15 cellular contexts compared by ENCODE assay signal in the genomic region with DNA sequence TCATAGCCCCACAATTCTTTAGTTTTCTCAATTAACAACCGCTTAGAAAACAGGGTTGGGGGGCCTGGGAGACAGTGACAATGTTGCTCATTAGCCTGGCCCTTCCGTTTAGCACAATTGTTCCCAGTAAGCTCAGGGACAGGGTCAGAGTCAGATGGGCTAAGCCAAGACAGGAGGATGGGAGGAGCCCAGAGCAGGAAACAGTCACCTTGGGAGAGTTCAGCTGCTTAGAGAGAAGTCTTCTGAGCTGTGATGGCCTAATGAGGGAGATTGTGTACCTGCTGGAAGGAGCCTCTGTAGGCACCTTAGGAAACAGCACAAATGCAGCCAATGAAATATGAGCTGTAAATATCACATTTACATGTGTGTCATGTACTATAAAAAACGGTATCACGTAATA. TPM values are rescaled to one million over a fixed set of nuclear protein-coding genes. Genes with fewer than 3 reads are reported as not detected.
DNase-seq lines count a peak whose midpoint lies in the region; ATAC-seq and TF ChIP-seq lines count a peak whose summit lies in the region.
"Had no signal": no experiment of that assay in that cellular context is flagged by ENCODE, and none has a peak within 500 bp of the region (broad histone marks: within the 10 kb centered on the region; RNA-seq: fewer than 3 reads in every experiment).

No MANE protein-coding gene starts in this region.

- H3K4me3 Mint-ChIP-seq in activated CD4-positive, alpha-beta T cell treated with anti-CD3 and anti-CD28 coated beads for 36 hours, result peak overlapping the region; percentile 22
- H3K4me3 Mint-ChIP-seq in endothelial cell (ENCODE audit: unreplicated experiment), result peak overlapping the region; percentile 44
- H3K4me3 Mint-ChIP-seq in Caco-2 (ENCODE audit: unreplicated experiment), result no peak overlapping the region
- H3K4me3 Mint-ChIP-seq: CD8-positive, alpha-beta memory T cell; natural killer cell treated with Interleukin-12 subunit alpha and Interleukin-12 subunit beta and Interleukin-15 and Interleukin-18, amount 100 ng/mL, for 72 hours had no signal

- H3K9me3 Mint-ChIP-seq in activated CD4-positive, alpha-beta T cell treated with anti-CD3 and anti-CD28 coated beads for 36 hours (ENCODE audit: low read depth), result no peaks in the 10 kb centered on the region
- H3K9me3 Mint-ChIP-seq in endothelial cell (ENCODE audit: unreplicated experiment), result no peaks in the 10 kb centered on the region
- peaks cover 38% of the 10 kb centered on the region for H3K9me3 Mint-ChIP-seq in Caco-2 (ENCODE audit: unreplicated experiment)
- H3K9me3 Mint-ChIP-seq: CD8-positive, alpha-beta memory T cell; natural killer cell treated with Interleukin-12 subunit alpha and Interleukin-12 subunit beta and Interleukin-15 and Interleukin-18, amount 100 ng/mL, for 72 hours had no signal

- H3K9me3 ChIP-seq in WERI-Rb-1 (ENCODE audit: severe bottlenecking), result no peaks in the 10 kb centered on the region
- no peaks in the 10 kb centered on the region for H3K9me3 ChIP-seq in parathyroid adenoma (ENCODE audit: control insufficient read depth, low read length)
- H3K9me3 ChIP-seq in Caco-2, result peaks cover 20% of the 10 kb centered on the region

- H3K27me3 ChIP-seq in WERI-Rb-1 (ENCODE audit: insufficient read depth, low read depth, severe bottlenecking), result no peaks in the 10 kb centered on the region
- H3K27me3 ChIP-seq in parathyroid adenoma (ENCODE audit: control insufficient read depth, insufficient read depth, low read length), result no peaks in the 10 kb centered on the region
- H3K27me3 ChIP-seq in Caco-2 (replicated peaks; ENCODE audit: control insufficient read depth, insufficient read depth, low read length), result no peaks in the 10 kb centered on the region

- no peak overlapping the region for H3K4me3 ChIP-seq in WERI-Rb-1 (ENCODE audit: low read depth, low read length)
- no peak overlapping the region for H3K4me3 ChIP-seq in parathyroid adenoma (ENCODE audit: low read depth, low read length)
- H3K4me3 ChIP-seq in Caco-2 (ENCODE audit: low read depth, low read length), result no peak overlapping the region

- no peak for TF ChIP-seq CTCF in WERI-Rb-1 (IDR thresholded peaks at IDR 0.05; ENCODE audit: low read depth, low read length)
- TF ChIP-seq CTCF in endothelial cell (IDR thresholded peaks at IDR 0.05; ENCODE audit: unreplicated experiment), result no peak
- TF ChIP-seq CTCF in parathyroid adenoma (IDR thresholded peaks at IDR 0.05), result no peak
- TF ChIP-seq CTCF in Caco-2 (IDR thresholded peaks at IDR 0.05; ENCODE audit: insufficient read depth in 1 of 2, low read depth in 1 of 2, low read length in 1 of 2, severe bottlenecking in 1 of 2, unreplicated experiment in 1 of 2), result no peak

- intact Hi-C loops in activated CD4-positive, alpha-beta T cell treated with anti-CD3 and anti-CD28 coated beads for 36 hours (cut with DNase I, micrococcal nuclease), result loop anchor here in 1 of 2 experiments (5.0 kb wide), 1 partner anchor 202 kb away; no protein-coding TSS in a partner anchor
- intact Hi-C loops in Caco-2 (cut with micrococcal nuclease; ENCODE audit: unreplicated experiment), result no loop called here

- peaks cover 41% of the 10 kb centered on the region for H3K4me1 ChIP-seq in parathyroid adenoma
- H3K4me1 ChIP-seq in Caco-2, result peaks cover 56% of the 10 kb centered on the region

- H3K36me3 ChIP-seq in WERI-Rb-1 (no peaks in the 10 kb centered on the region), parathyroid adenoma (ENCODE audit: control insufficient read depth, insufficient read depth, low read length) (no peaks in the 10 kb centered on the region), Caco-2 (ENCODE audit: control insufficient read depth, insufficient read depth, low read length) (no peaks in the 10 kb centered on the region)

- CTCF ChIA-PET in activated CD4-positive, alpha-beta T cell treated with anti-CD3 and anti-CD28 coated beads for 36 hours (lab: Charles Lee), result interaction anchor here (0.8 kb wide), 1 partner anchor 17 kb away, joined by 4 read pairs; no protein-coding TSS in a partner anchor
- CTCF ChIA-PET in Caco-2 (lab: Charles Lee), result no interaction called here

- no peak overlapping the region for H3K27ac Mint-ChIP-seq in activated CD4-positive, alpha-beta T cell treated with anti-CD3 and anti-CD28 coated beads for 36 hours
- H3K27ac Mint-ChIP-seq in endothelial cell (ENCODE audit: unreplicated experiment), result no peak overlapping the region
- H3K27ac Mint-ChIP-seq in Caco-2 (ENCODE audit: unreplicated experiment), result no peak overlapping the region
- H3K27ac Mint-ChIP-seq: CD8-positive, alpha-beta memory T cell; natural killer cell treated with Interleukin-12 subunit alpha and Interleukin-12 subunit beta and Interleukin-15 and Interleukin-18, amount 100 ng/mL, for 72 hours had no signal

- H3K79me2 ChIP-seq in parathyroid adenoma, result no peaks in the 10 kb centered on the region

- POLR2A ChIA-PET in activated CD4-positive, alpha-beta T cell treated with anti-CD3 and anti-CD28 coated beads for 36 hours (lab: Charles Lee), result interaction anchor here (0.6 kb wide), 1 partner anchor 62 kb away, joined by 3 read pairs; no protein-coding TSS in a partner anchor
- POLR2A ChIA-PET in Caco-2 (lab: Charles Lee), result no interaction called here

- H3K36me3 Mint-ChIP-seq in activated CD4-positive, alpha-beta T cell treated with anti-CD3 and anti-CD28 coated beads for 36 hours (ENCODE audit: low read depth), result no peaks in the 10 kb centered on the region
- H3K36me3 Mint-ChIP-seq in endothelial cell (ENCODE audit: low read depth, unreplicated experiment), result no peaks in the 10 kb centered on the region
- H3K36me3 Mint-ChIP-seq in Caco-2 (ENCODE audit: insufficient read depth, unreplicated experiment), result peaks cover 27% of the 10 kb centered on the region
- H3K36me3 Mint-ChIP-seq: CD8-positive, alpha-beta memory T cell; natural killer cell treated with Interleukin-12 subunit alpha and Interleukin-12 subunit beta and Interleukin-15 and Interleukin-18, amount 100 ng/mL, for 72 hours had no signal

- no peak for DNase-seq in activated CD4-positive, alpha-beta T cell treated with anti-CD3 and anti-CD28 coated beads for 36 hours
- no peak for DNase-seq in activated CD4-positive, alpha-beta T cell treated with anti-CD3 and anti-CD28 coated beads for 1 hour
- DNase-seq in WERI-Rb-1 (peak; percentile 66), endothelial cell (ENCODE audit: low spot score) (no peak), NCI-H1105 (lab: John Stamatoyannopoulos, UW) (no peak), Caco-2 (no peak)
- DNase-seq in stimulated activated CD4-positive, alpha-beta T cell treated with anti-CD3 and anti-CD28 coated beads, Interleukin-4, amount 100 ng/mL, for 4 hours, result no peak
- DNase-seq: CD8-positive, alpha-beta memory T cell; SIG-M5; stimulated activated naive CD4-positive, alpha-beta T cell had no signal

- no peak overlapping the region for H3K4me2 ChIP-seq in parathyroid adenoma (ENCODE audit: low read length)

- BruUV-seq in Caco-2 (replicated peaks; lab: Mats Ljungman, UMichigan), result no TSS peak

- no peak for ATAC-seq in activated CD4-positive, alpha-beta T cell treated with anti-CD3 and anti-CD28 coated beads for 36 hours
- ATAC-seq: left cardiac atrium; natural killer cell treated with Interleukin-12 subunit alpha and Interleukin-12 subunit beta and Interleukin-15 and Interleukin-18, amount 100 ng/mL, for 72 hours had no signal

- H3K27me3 Mint-ChIP-seq in activated CD4-positive, alpha-beta T cell treated with anti-CD3 and anti-CD28 coated beads for 36 hours, result peaks cover 17% of the 10 kb centered on the region
- peaks cover 2% of the 10 kb centered on the region for H3K27me3 Mint-ChIP-seq in endothelial cell (ENCODE audit: unreplicated experiment)
- no peaks in the 10 kb centered on the region for H3K27me3 Mint-ChIP-seq in Caco-2 (ENCODE audit: insufficient read depth, unreplicated experiment)

- peak overlapping the region; percentile 89 for H2AFZ ChIP-seq in parathyroid adenoma

- peaks cover 13% of the 10 kb centered on the region for H3K4me1 Mint-ChIP-seq in activated CD4-positive, alpha-beta T cell treated with anti-CD3 and anti-CD28 coated beads for 36 hours
- H3K4me1 Mint-ChIP-seq in endothelial cell (ENCODE audit: unreplicated experiment) (peaks cover 13% of the 10 kb centered on the region), Caco-2 (ENCODE audit: low read depth, unreplicated experiment) (peaks cover 61% of the 10 kb centered on the region)

- H3K9ac ChIP-seq in parathyroid adenoma, result no peak overlapping the region

- H3K27ac ChIP-seq in WERI-Rb-1, result peak overlapping the region; percentile 50; the same call in 1 of the 2 replicates
- peak overlapping the region; percentile 93 for H3K27ac ChIP-seq in parathyroid adenoma

RNA-seq across cellular contexts. Expression of a gene that starts 35.9 kb away (rescaled TPM):
- total RNA-seq in activated CD4-positive, alpha-beta T cell treated with anti-CD3 and anti-CD28 coated beads for 36 hours, result not detected
- total RNA-seq in endothelial cell (ENCODE audit: unreplicated experiment) (not detected), Caco-2 (2022) (0.27 TPM in 1 of 2 replicates, not detected in the other)
- total RNA-seq: activated CD8-positive, alpha-beta memory T cell treated with anti-CD3 and anti-CD28 coated beads for 36 hours; CD8-positive, alpha-beta memory T cell; left cardiac atrium; natural killer cell treated with Interleukin-12 subunit alpha and Interleukin-12 subunit beta and Interleukin-15 and Interleukin-18, amount 100 ng/mL, for 72 hours; skeletal muscle tissue had no signal
